In the genomic region with DNA sequence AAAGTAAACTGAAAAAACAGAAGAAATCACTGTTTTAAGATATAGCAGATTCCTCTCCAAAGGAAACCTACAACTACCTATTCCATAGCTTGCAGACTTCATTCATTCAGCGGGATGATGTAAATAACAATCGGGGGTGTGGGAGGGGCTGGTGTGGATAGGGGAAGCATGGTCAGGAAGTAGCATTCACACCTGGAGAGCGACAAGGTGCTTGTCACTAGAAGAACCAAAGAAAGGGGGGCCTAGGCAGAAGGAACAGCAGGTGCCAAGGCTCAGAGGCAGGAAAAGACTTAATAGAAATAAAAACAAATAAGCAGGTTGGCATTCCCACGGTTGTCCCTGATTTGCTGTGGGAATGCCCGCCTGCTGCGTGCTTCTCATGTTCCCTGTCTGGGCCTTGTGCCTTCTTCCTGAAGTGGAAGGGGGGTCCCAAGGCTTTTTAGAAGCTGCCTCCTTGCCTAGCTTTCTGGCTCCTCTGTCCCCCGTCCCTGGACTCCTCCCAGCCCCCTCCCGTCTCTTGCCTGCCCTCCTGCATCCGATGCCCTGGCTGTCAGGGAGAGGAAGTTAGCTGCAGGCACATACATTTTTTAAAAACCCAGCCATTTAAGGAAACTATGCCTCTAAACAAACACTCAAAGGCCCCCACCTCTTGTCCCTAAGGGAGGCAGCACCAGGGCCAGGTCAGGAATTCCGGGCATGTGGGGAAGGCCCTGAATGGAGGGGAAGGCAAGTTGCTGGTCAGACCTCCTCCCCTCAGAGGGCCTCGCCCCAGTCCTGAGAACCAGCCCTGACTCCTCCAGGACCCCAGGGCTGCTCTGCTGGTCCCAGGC, we compare ENCODE assay signal across 16 cellular contexts. TPM values are rescaled to one million over a fixed set of nuclear protein-coding genes. Genes with fewer than 3 reads are reported as not detected.
A peak's percentile ranks its signal among the peaks of the same experiment; 100 is the strongest.
DNase-seq lines count a peak whose midpoint lies in the region; ATAC-seq and TF ChIP-seq lines count a peak whose summit lies in the region.
"Had no signal": no experiment of that assay in that cellular context is flagged by ENCODE, and none has a peak within 500 bp of the region (broad histone marks: within the 10 kb centered on the region; RNA-seq: fewer than 3 reads in every experiment).

No MANE protein-coding gene starts in this region.

- peaks cover 30% of the 10 kb centered on the region for H3K4me1 ChIP-seq in iPS-20b (ENCODE audit: insufficient read depth, low read length)

- intact Hi-C loops in natural killer cell (cut with micrococcal nuclease), result no loop called here

- 0 out of 2 replicates have a peak overlapping the region, but pooled peaks have one; percentile 8 for H3K4me3 ChIP-seq in iPS-20b (ENCODE audit: low read length)
- H3K4me3 ChIP-seq: lower lobe of right lung, right lobe of liver had no signal

- no peaks in the 10 kb centered on the region for H3K9me3 ChIP-seq in iPS-20b (ENCODE audit: insufficient read depth, low read depth, low read length)
- H3K9me3 ChIP-seq: lower lobe of right lung, right lobe of liver had no signal

- WGBS in adipose tissue, 3 donors, result 39 to 52% (median 42%) methylated on average over 11 of the region's 11 CpGs

- peak; percentile 45 for DNase-seq in natural killer cell treated with Interleukin-12 subunit alpha and Interleukin-12 subunit beta and Interleukin-15 and Interleukin-18, amount 100 ng/mL, for 72 hours (ENCODE audit: low spot score)
- DNase-seq in natural killer cell, result no peak
- DNase-seq in ecto neural progenitor cell (ENCODE audit: low spot score), result no peak
- no peak for DNase-seq in DMS 273 (lab: John Stamatoyannopoulos, UW; ENCODE audit: unreplicated experiment)
- no peak for DNase-seq in SW 1271 (lab: John Stamatoyannopoulos, UW)
- no peak for DNase-seq in activated T-cell treated with anti-CD3 and anti-CD28 coated beads, Interleukin-2, amount 50 U/mL, for 1 hour
- DNase-seq: erythroblast, lower lobe of right lung, NCI-H1048, PC-3 had no signal

- H3K27ac ChIP-seq in adipose tissue (ENCODE audit: low read depth, low read length) (peak overlapping the region; percentile 55), iPS-20b (ENCODE audit: low read length) (no peak overlapping the region)
- H3K27ac ChIP-seq: lower lobe of right lung, right lobe of liver, VCaP had no signal

- no peaks in the 10 kb centered on the region for H3K9me3 Mint-ChIP-seq in natural killer cell treated with Interleukin-12 subunit alpha and Interleukin-12 subunit beta and Interleukin-15 and Interleukin-18, amount 100 ng/mL, for 72 hours
- H3K9me3 Mint-ChIP-seq in natural killer cell, result no peaks in the 10 kb centered on the region
- H3K9me3 Mint-ChIP-seq: activated naive CD4-positive, alpha-beta T cell treated with anti-CD3 and anti-CD28 coated beads, Interleukin-2, amount 50 U/mL, for 72 hours had no signal

- TF ChIP-seq CTCF in natural killer cell (IDR thresholded peaks at IDR 0.05), result no peak

- no peak for ATAC-seq in natural killer cell treated with Interleukin-12 subunit alpha and Interleukin-12 subunit beta and Interleukin-15 and Interleukin-18, amount 100 ng/mL, for 72 hours
- ATAC-seq in natural killer cell, result no peak
- ATAC-seq: activated naive CD4-positive, alpha-beta T cell treated with anti-CD3 and anti-CD28 coated beads, Interleukin-2, amount 50 U/mL, for 72 hours; HCT116; PC-3 had no signal

- no peaks in the 10 kb centered on the region for H3K36me3 ChIP-seq in iPS-20b (ENCODE audit: insufficient read depth, low read depth, low read length)
- H3K36me3 ChIP-seq: lower lobe of right lung, right lobe of liver had no signal

- H3K4me1 Mint-ChIP-seq in natural killer cell treated with Interleukin-12 subunit alpha and Interleukin-12 subunit beta and Interleukin-15 and Interleukin-18, amount 100 ng/mL, for 72 hours (ENCODE audit: low read depth in 2 of 2), result peaks cover 44 to 53% of the 10 kb centered on the region in 2 donors
- H3K4me1 Mint-ChIP-seq in natural killer cell, result peaks cover 54 to 80% of the 10 kb centered on the region in 2 donors

- no peak overlapping the region for H3K27ac Mint-ChIP-seq in natural killer cell treated with Interleukin-12 subunit alpha and Interleukin-12 subunit beta and Interleukin-15 and Interleukin-18, amount 100 ng/mL, for 72 hours
- no peak overlapping the region for H3K27ac Mint-ChIP-seq in natural killer cell
- H3K27ac Mint-ChIP-seq: activated naive CD4-positive, alpha-beta T cell treated with anti-CD3 and anti-CD28 coated beads, Interleukin-2, amount 50 U/mL, for 72 hours had no signal

- H3K9ac ChIP-seq in iPS-20b (ENCODE audit: low read depth, low read length), result no peak overlapping the region; the same call in 1 of the 2 replicates

- no peaks in the 10 kb centered on the region for H3K36me3 Mint-ChIP-seq in natural killer cell treated with Interleukin-12 subunit alpha and Interleukin-12 subunit beta and Interleukin-15 and Interleukin-18, amount 100 ng/mL, for 72 hours
- no peaks in the 10 kb centered on the region for H3K36me3 Mint-ChIP-seq in natural killer cell
- H3K36me3 Mint-ChIP-seq: activated naive CD4-positive, alpha-beta T cell treated with anti-CD3 and anti-CD28 coated beads, Interleukin-2, amount 50 U/mL, for 72 hours had no signal

- H3K27me3 ChIP-seq in iPS-20b (ENCODE audit: insufficient read depth, low read length), result no peaks in the 10 kb centered on the region; the same call in 1 of the 2 replicates
- H3K27me3 ChIP-seq: right lobe of liver had no signal

- H3K4me3 Mint-ChIP-seq in natural killer cell treated with Interleukin-12 subunit alpha and Interleukin-12 subunit beta and Interleukin-15 and Interleukin-18, amount 100 ng/mL, for 72 hours, result no peak overlapping the region
- H3K4me3 Mint-ChIP-seq in natural killer cell, result no peak overlapping the region

- H3K27me3 Mint-ChIP-seq in natural killer cell treated with Interleukin-12 subunit alpha and Interleukin-12 subunit beta and Interleukin-15 and Interleukin-18, amount 100 ng/mL, for 72 hours, result peaks cover 25 to 27% of the 10 kb centered on the region in 2 donors
- H3K27me3 Mint-ChIP-seq in natural killer cell (ENCODE audit: low read depth in 2 of 2), result peaks cover 28 to 34% of the 10 kb centered on the region in 2 donors

RNA-seq across cellular contexts. Expression of a gene that starts 54.7 kb away (rescaled TPM):
- 1 to 10 TPM; 3.5 to 6.6 TPM for total RNA-seq in natural killer cell treated with Interleukin-12 subunit alpha and Interleukin-12 subunit beta and Interleukin-15 and Interleukin-18, amount 100 ng/mL, for 72 hours
- 10 to 100 TPM; 10.3 to 14.7 (median 13.7) TPM for total RNA-seq in natural killer cell
- 1 to 10 TPM; 2.8 to 7.5 (median 4.0) TPM for polyA plus RNA-seq in adipose tissue
